Comparison of ENCODE assay signal across 14 cellular contexts in genomic region chr2:205800804-205801203, GRCh38.
A peak's percentile ranks its signal among the peaks of the same experiment; 100 is the strongest.
DNase-seq lines count a peak whose midpoint lies in the region; ATAC-seq and TF ChIP-seq lines count a peak whose summit lies in the region.
"Had no signal": no experiment of that assay in that cellular context is flagged by ENCODE, and none has a peak within 500 bp of the region (broad histone marks: within the 10 kb centered on the region; RNA-seq: fewer than 3 reads in every experiment).

No MANE protein-coding gene starts in this region.

- peak; percentile 85 for ATAC-seq in left lung
- ATAC-seq in naive thymus-derived CD4-positive, alpha-beta T cell, result no peak
- ATAC-seq in stimulated activated effector memory CD8-positive, alpha-beta T cell treated with anti-CD3 and anti-CD28 coated beads, Interleukin-12 subunit alpha, Interleukin-12 subunit beta, amount 100 ng/mL, for 72 hours, result no peak

- intact Hi-C loops in colonic mucosa (cut with DNase I) (no loop called here), left lung (cut with DNase I) (no loop called here), stomach (cut with DNase I; ENCODE audit: low total_unique reads) (no loop called here), Calu3 (cut with micrococcal nuclease; ENCODE audit: unreplicated experiment) (no loop called here)
- intact Hi-C loops in naive thymus-derived CD4-positive, alpha-beta T cell (cut with micrococcal nuclease), result no loop called here

- DNase-seq in NCI-H2171 treated with DMSO at 0.1 percent for 48 hours (lab: John Stamatoyannopoulos, UW), result peak; percentile 39
- DNase-seq in colonic mucosa, result peak; percentile 33
- peak; percentile 66 to 77 for DNase-seq in left lung
- DNase-seq in stomach, result peak; percentile 79
- no peak for DNase-seq in naive thymus-derived CD4-positive, alpha-beta T cell
- no peak for DNase-seq in epidermal melanocyte (ENCODE audit: insufficient read length, low spot score)
- DNase-seq in stimulated activated effector memory CD8-positive, alpha-beta T cell treated with anti-CD3 and anti-CD28 coated beads, Interleukin-12 subunit alpha, Interleukin-12 subunit beta, amount 100 ng/mL, for 72 hours (ENCODE audit: low spot score in 2 of 2), result no peak
- DNase-seq in Calu3, result no peak
- DNase-seq: effector CD4-positive, alpha-beta T cell; immature natural killer cell; NCI-H526 treated with DMSO at 0.1 percent for 48 hours; SIG-M5; stimulated activated CD4-positive, alpha-beta T cell treated with anti-CD3 and anti-CD28 coated beads, Interleukin-4, amount 100 ng/mL, for 24 hours had no signal

- H3K27me3 ChIP-seq in colonic mucosa, result no peaks in the 10 kb centered on the region
- no peaks in the 10 kb centered on the region for H3K27me3 ChIP-seq in left lung
- H3K27me3 ChIP-seq in stomach, result no peaks in the 10 kb centered on the region
- H3K27me3 ChIP-seq in naive thymus-derived CD4-positive, alpha-beta T cell (ENCODE audit: control insufficient read depth in 2 of 2, insufficient read depth in 2 of 2, low read length in 2 of 2), result no peaks in the 10 kb centered on the region

- CTCF ChIA-PET in naive thymus-derived CD4-positive, alpha-beta T cell (lab: Charles Lee), result no interaction called here
- CTCF ChIA-PET in Calu3 (lab: Charles Lee), result interaction anchor here (0.7 to 0.8 kb wide), 2 partner anchors 187 to 1565 kb away, joined by 3 to 5 read pairs; no protein-coding TSS in a partner anchor

- H3K27ac ChIP-seq in colonic mucosa (peak overlapping the region; percentile 36), left lung (peak overlapping the region; percentile 48 to 79), stomach (peak overlapping the region; percentile 50 to 87 (median 82))
- no peak overlapping the region for H3K27ac ChIP-seq in naive thymus-derived CD4-positive, alpha-beta T cell (ENCODE audit: low read depth, low read length)

- H3K36me3 Mint-ChIP-seq in naive thymus-derived CD4-positive, alpha-beta T cell, result no peaks in the 10 kb centered on the region
- H3K36me3 Mint-ChIP-seq in stimulated activated effector memory CD8-positive, alpha-beta T cell treated with anti-CD3 and anti-CD28 coated beads, Interleukin-12 subunit alpha, Interleukin-12 subunit beta, amount 100 ng/mL, for 72 hours, result no peaks in the 10 kb centered on the region
- H3K36me3 Mint-ChIP-seq in Calu3 (ENCODE audit: insufficient read depth, unreplicated experiment), result no peaks in the 10 kb centered on the region
- H3K36me3 Mint-ChIP-seq: activated naive CD8-positive, alpha-beta T cell; immature natural killer cell had no signal

- H3K36me3 ChIP-seq in colonic mucosa (no peaks in the 10 kb centered on the region), left lung (peaks cover 0 to 20% of the 10 kb centered on the region in 2 donors), stomach (peaks cover 0 to 19% (median 16%) of the 10 kb centered on the region in 4 donors)
- H3K36me3 ChIP-seq in naive thymus-derived CD4-positive, alpha-beta T cell (ENCODE audit: control insufficient read depth in 2 of 3, insufficient read depth in 3 of 3, low read length in 3 of 3), result no peaks in the 10 kb centered on the region

- no TSS peak for BruUV-seq in Calu3 (replicated peaks; lab: Mats Ljungman, UMichigan)

- no peak overlapping the region for H3K4me3 Mint-ChIP-seq in naive thymus-derived CD4-positive, alpha-beta T cell
- H3K4me3 Mint-ChIP-seq in stimulated activated effector memory CD8-positive, alpha-beta T cell treated with anti-CD3 and anti-CD28 coated beads, Interleukin-12 subunit alpha, Interleukin-12 subunit beta, amount 100 ng/mL, for 72 hours, result no peak overlapping the region
- no peak overlapping the region for H3K4me3 Mint-ChIP-seq in Calu3 (ENCODE audit: low read depth, unreplicated experiment)
- H3K4me3 Mint-ChIP-seq: activated naive CD8-positive, alpha-beta T cell; immature natural killer cell had no signal

- TF ChIP-seq EP300 in stomach (IDR thresholded peaks at IDR 0.05), result no peak

- H3K9ac ChIP-seq in colonic mucosa (ENCODE audit: low read depth in 2 of 2, low read length in 2 of 2), result no peak overlapping the region

- H3K4me1 Mint-ChIP-seq in naive thymus-derived CD4-positive, alpha-beta T cell, result peaks cover 0 to 2% (median 0%) of the 10 kb centered on the region in 7 donors
- H3K4me1 Mint-ChIP-seq in stimulated activated effector memory CD8-positive, alpha-beta T cell treated with anti-CD3 and anti-CD28 coated beads, Interleukin-12 subunit alpha, Interleukin-12 subunit beta, amount 100 ng/mL, for 72 hours, result no peaks in the 10 kb centered on the region
- peaks cover 4% of the 10 kb centered on the region for H3K4me1 Mint-ChIP-seq in Calu3 (ENCODE audit: low read depth, unreplicated experiment)
- H3K4me1 Mint-ChIP-seq: immature natural killer cell had no signal

- H3K4me3 ChIP-seq in colonic mucosa, result no peak overlapping the region
- H3K4me3 ChIP-seq in left lung, result no peak overlapping the region
- no peak overlapping the region for H3K4me3 ChIP-seq in stomach
- H3K4me3 ChIP-seq in naive thymus-derived CD4-positive, alpha-beta T cell (ENCODE audit: low read length), result no peak overlapping the region

- peaks cover 0 to 9% (median 3%) of the 10 kb centered on the region in 5 donors for H3K27me3 Mint-ChIP-seq in naive thymus-derived CD4-positive, alpha-beta T cell
- no peaks in the 10 kb centered on the region for H3K27me3 Mint-ChIP-seq in Calu3 (ENCODE audit: unreplicated experiment)
- H3K27me3 Mint-ChIP-seq: activated naive CD8-positive, alpha-beta T cell had no signal

- H3K9me3 Mint-ChIP-seq in naive thymus-derived CD4-positive, alpha-beta T cell, result peaks cover 0 to 10% (median 0%) of the 10 kb centered on the region in 11 donors
- H3K9me3 Mint-ChIP-seq in stimulated activated effector memory CD8-positive, alpha-beta T cell treated with anti-CD3 and anti-CD28 coated beads, Interleukin-12 subunit alpha, Interleukin-12 subunit beta, amount 100 ng/mL, for 72 hours, result no peaks in the 10 kb centered on the region
- no peaks in the 10 kb centered on the region for H3K9me3 Mint-ChIP-seq in Calu3 (ENCODE audit: low read depth, unreplicated experiment)

- TF ChIP-seq CTCF in colonic mucosa (IDR thresholded peaks at IDR 0.05) (no peak), left lung (IDR thresholded peaks at IDR 0.05) (no peak), stomach (IDR thresholded peaks at IDR 0.05) (no peak), Calu3 (IDR thresholded peaks at IDR 0.05; ENCODE audit: unreplicated experiment) (no peak)

- no peak for TF ChIP-seq POLR2A in stomach (IDR thresholded peaks at IDR 0.05)

- H3K9me3 ChIP-seq in colonic mucosa (no peaks in the 10 kb centered on the region), left lung (peaks cover 0 to 13% of the 10 kb centered on the region in 2 donors), stomach (peaks cover 0 to 14% (median 8%) of the 10 kb centered on the region in 4 donors)
- H3K9me3 ChIP-seq in naive thymus-derived CD4-positive, alpha-beta T cell (ENCODE audit: control insufficient read depth in 2 of 3, low read length in 3 of 3), result no peaks in the 10 kb centered on the region

- no peak overlapping the region for H3K27ac Mint-ChIP-seq in naive thymus-derived CD4-positive, alpha-beta T cell
- no peak overlapping the region for H3K27ac Mint-ChIP-seq in stimulated activated effector memory CD8-positive, alpha-beta T cell treated with anti-CD3 and anti-CD28 coated beads, Interleukin-12 subunit alpha, Interleukin-12 subunit beta, amount 100 ng/mL, for 72 hours
- H3K27ac Mint-ChIP-seq in Calu3 (ENCODE audit: unreplicated experiment), result no peak overlapping the region
- H3K27ac Mint-ChIP-seq: activated naive CD8-positive, alpha-beta T cell had no signal

- POLR2A ChIA-PET in naive thymus-derived CD4-positive, alpha-beta T cell (lab: Charles Lee), result no interaction called here

- H3K4me1 ChIP-seq in colonic mucosa, result no peaks in the 10 kb centered on the region
- peaks cover 11 to 16% of the 10 kb centered on the region in 2 donors for H3K4me1 ChIP-seq in left lung
- H3K4me1 ChIP-seq in stomach, result peaks cover 20 to 46% (median 28%) of the 10 kb centered on the region in 4 donors
- no peaks in the 10 kb centered on the region for H3K4me1 ChIP-seq in naive thymus-derived CD4-positive, alpha-beta T cell (ENCODE audit: control insufficient read depth in 2 of 2, insufficient read depth in 2 of 2, low read length in 2 of 2)

- 19 to 29% (median 25%) methylated on average over 3 of the region's 3 CpGs for WGBS in stomach, 5 donors

Comparison
In these comparisons a context has a peak if more than half of its experiments do, and no peak if none do; other contexts are left out.
1. DNase-seq: peak in NCI-H2171 treated with DMSO at 0.1 percent for 48 hours (single experiment), colonic mucosa (single experiment), left lung (2 of 2) and stomach (single experiment); none in naive thymus-derived CD4-positive, alpha-beta T cell (0 of 9), epidermal melanocyte (single experiment), stimulated activated effector memory CD8-positive, alpha-beta T cell treated with anti-CD3 and anti-CD28 coated beads, Interleukin-12 subunit alpha, Interleukin-12 subunit beta, amount 100 ng/mL, for 72 hours (0 of 2) and Calu3 (single experiment).